9 cellular contexts compared by ENCODE assay signal in genomic region chr2:201806442-201806841, GRCh38. TPM values are rescaled to one million over a fixed set of nuclear protein-coding genes. Genes with fewer than 3 reads are reported as not detected.
DNase-seq lines count a peak whose midpoint lies in the region; ATAC-seq, FAIRE-seq and TF ChIP-seq lines count a peak whose summit lies in the region.
"Had no signal": no experiment of that assay in that cellular context is flagged by ENCODE, and none has a peak within 500 bp of the region (broad histone marks: within the 10 kb centered on the region; RNA-seq: fewer than 3 reads in every experiment).

Gene CDK15 (plus strand): TSS chr2:201806537. CDS start chr2:201806665, 128 bp downstream.

- H3K36me3 ChIP-seq in adrenal gland (replicated peaks in 1 of 2) (no peaks in the 10 kb centered on the region), small intestine (ENCODE audit: control insufficient read depth in 2 of 2, insufficient read depth in 2 of 2, low read length in 2 of 2) (no peaks in the 10 kb centered on the region)

- WGBS in adrenal gland, 4 donors = 28 to 43% (median 36%) methylated on average over 6 of the region's 6 CpGs
- 47 to 55% (median 49%) methylated on average over 6 of the region's 6 CpGs for WGBS in small intestine, 3 donors

- peak; percentile 89 for DNase-seq in HCEC 1CT
- peak in 6 of 7 donors; percentile 42 to 65 (median 52) for DNase-seq in adrenal gland
- no peak for DNase-seq in left ventricle myocardium superior
- peak; percentile 8 for DNase-seq in small intestine
- no peak for DNase-seq in HPDE6-E6E7 (ENCODE audit: extremely low spot score)
- no peak for DNase-seq in D341Med (ENCODE audit: low spot score)
- DNase-seq: NCI-H1092 had no signal

- no peak for TF ChIP-seq CTCF in adrenal gland (IDR thresholded peaks at IDR 0.05)

- intact Hi-C loops in adrenal gland (cut with DNase I) = loop anchor here (10.0 kb wide), 2 partner anchors 48 to 368 kb away; no protein-coding TSS in a partner anchor
- intact Hi-C loops in left ventricle myocardium superior (cut with micrococcal nuclease) = no loop called here

- no peaks in the 10 kb centered on the region for H3K27me3 ChIP-seq in adrenal gland
- peaks cover 0 to 2% of the 10 kb centered on the region in 2 donors for H3K27me3 ChIP-seq in small intestine (ENCODE audit: control insufficient read depth in 2 of 2, insufficient read depth in 2 of 2, low read length in 2 of 2)

- peak within 1 kb of the TSS in 2 of 5 donors; percentile 50 to 56 for H3K27ac ChIP-seq in adrenal gland
- no peak within 1 kb of the TSS for H3K27ac ChIP-seq in small intestine (ENCODE audit: low read depth in 1 of 2, low read length in 1 of 2)

- FAIRE-seq in small intestine (lab: Jason Lieb, UNC) = no peak

- H3K4me1 ChIP-seq in adrenal gland (replicated peaks in 1 of 2) = peaks cover 0 to 15% of the 10 kb centered on the region in 2 donors
- H3K4me1 ChIP-seq in small intestine (ENCODE audit: control insufficient read depth in 2 of 2, insufficient read depth in 1 of 2, low read depth in 1 of 2, low read length in 1 of 2) = no peaks in the 10 kb centered on the region

- ATAC-seq in left ventricle myocardium superior (peak; percentile 78), GM21786 (IDR thresholded peaks at IDR 0.05; ENCODE audit: unreplicated experiment) (no peak), HG03175 (IDR thresholded peaks at IDR 0.05; ENCODE audit: unreplicated experiment) (no peak)

- no peaks in the 10 kb centered on the region for H3K9me3 ChIP-seq in adrenal gland (replicated peaks in 1 of 3)
- no peaks in the 10 kb centered on the region for H3K9me3 ChIP-seq in small intestine (ENCODE audit: control insufficient read depth, low read depth)

- TF ChIP-seq POLR2A in adrenal gland (IDR thresholded peaks at IDR 0.05) = no peak

- H3K4me3 ChIP-seq in adrenal gland (no peak within 1 kb of the TSS), small intestine (ENCODE audit: low read depth in 1 of 2, low read length in 2 of 2) (no peak within 1 kb of the TSS)

RNA-seq across cellular contexts. Expression of gene CDK15, which starts in this region (rescaled TPM):
- total RNA-seq in adrenal gland (1 to 10 TPM in 1 of 8 donors, under 1 TPM in 6, not detected in 1; 0.06 to 1.1 (median 0.14) TPM), left ventricle myocardium superior (0.30 TPM)
- polyA plus RNA-seq in adrenal gland (under 1 TPM; 0.10 to 0.80 (median 0.13) TPM), small intestine (under 1 TPM in 2 of 3 donors, not detected in 1; 0.52 to 0.54 TPM)

Comparison
In these comparisons a context has a peak if more than half of its experiments do, and no peak if none do; other contexts are left out.
1. Peak in ATAC-seq in left ventricle myocardium superior; RNA of the gene not detected or under 1 TPM.
2. Peak in DNase-seq in small intestine; RNA of the gene not detected or under 1 TPM.
3. DNase-seq: peak in HCEC 1CT (single experiment) and adrenal gland (6 of 7); none in left ventricle myocardium superior (single experiment), HPDE6-E6E7 (single experiment) and D341Med (single experiment).